22 cellular contexts compared by ENCODE assay signal in the genomic region with DNA sequence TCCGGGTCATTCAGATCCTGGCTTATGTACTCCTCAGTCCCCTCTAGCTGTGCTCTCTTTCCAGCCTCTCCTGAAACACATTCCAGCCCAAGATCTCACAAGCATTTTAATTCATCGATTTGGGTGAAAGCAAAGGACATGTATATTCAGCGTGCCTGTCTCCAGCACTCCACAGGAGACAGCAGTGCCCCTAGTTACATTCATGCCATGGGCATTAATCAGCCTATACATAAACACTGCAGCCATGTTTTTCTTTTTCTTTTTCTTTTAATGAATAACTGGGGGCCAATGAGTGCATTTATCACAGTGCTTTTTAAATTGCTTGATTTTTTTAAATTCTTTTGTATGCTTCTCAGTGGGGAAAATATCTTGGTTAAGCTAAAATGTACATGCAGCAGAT.
"Had no signal": no experiment of that assay in that cellular context is flagged by ENCODE, and none has a peak within 500 bp of the region (broad histone marks: within the 10 kb centered on the region; RNA-seq: fewer than 3 reads in every experiment).

No MANE protein-coding gene starts in this region.

- H3K27me3 ChIP-seq: ovary, sigmoid colon, upper lobe of right lung had no signal

- H3K27ac Mint-ChIP-seq: activated naive CD8-positive, alpha-beta T cell treated with anti-CD3 and anti-CD28 coated beads, Interleukin-2, amount 10 ng/mL, durations not matched to agents 7 days and 5 days; immature natural killer cell; mesothelial cell of epicardium; nephron progenitor cell; stimulated activated effector memory CD8-positive, alpha-beta T cell treated with anti-CD3 and anti-CD28 coated beads, Interleukin-12 subunit alpha, Interleukin-12 subunit beta, amount 100 ng/mL, for 72 hours had no signal

- H3K36me3 Mint-ChIP-seq: activated naive CD8-positive, alpha-beta T cell treated with anti-CD3 and anti-CD28 coated beads, Interleukin-2, amount 10 ng/mL, durations not matched to agents 7 days and 5 days; stimulated activated effector memory CD8-positive, alpha-beta T cell treated with anti-CD3 and anti-CD28 coated beads, Interleukin-12 subunit alpha, Interleukin-12 subunit beta, amount 100 ng/mL, for 72 hours had no signal

- H3K36me3 ChIP-seq: lower lobe of right lung, ovary, sigmoid colon, thoracic aorta, upper lobe of right lung had no signal

- H3K27me3 Mint-ChIP-seq: activated naive CD8-positive, alpha-beta T cell treated with anti-CD3 and anti-CD28 coated beads, Interleukin-2, amount 10 ng/mL, durations not matched to agents 7 days and 5 days had no signal

- H3K9me3 ChIP-seq: ovary, sigmoid colon, thoracic aorta, upper lobe of right lung had no signal

- DNase-seq: activated CD4-positive, CD25-positive, alpha-beta regulatory T cell; activated naive CD4-positive, alpha-beta T cell; activated naive CD8-positive, alpha-beta T cell treated with anti-CD3 and anti-CD28 coated beads, Interleukin-2, amount 10 ng/mL, durations not matched to agents 7 days and 5 days; activated T-cell treated with anti-CD3 and anti-CD28 coated beads for 4 hours; aorta; cortex of kidney; effector memory CD4-positive, alpha-beta T cell; foreskin melanocyte; head of caudate nucleus; immature natural killer cell; left colon; lower lobe of right lung; nephron progenitor cell; ovary; sigmoid colon; stimulated activated CD4-positive, alpha-beta T cell treated with anti-CD3 and anti-CD28 coated beads, Interleukin-12 subunit alpha, Interleukin-12 subunit beta, amount 100 ng/mL, for 4 hours; stimulated activated CD4-positive, alpha-beta T cell treated with anti-CD3 and anti-CD28 coated beads, Interleukin-2, amount 100 ng/mL, for 24 hours; SW 1271; upper lobe of right lung had no signal

- ATAC-seq: left colon; lower lobe of right lung; stimulated activated effector memory CD8-positive, alpha-beta T cell treated with anti-CD3 and anti-CD28 coated beads, Interleukin-12 subunit alpha, Interleukin-12 subunit beta, amount 100 ng/mL, for 72 hours; upper lobe of right lung had no signal

- H3K4me1 ChIP-seq: lower lobe of right lung, sigmoid colon, upper lobe of right lung had no signal

- H3K27ac ChIP-seq: lower lobe of right lung, ovary, sigmoid colon, thoracic aorta, upper lobe of right lung had no signal

- H3K9me3 Mint-ChIP-seq: stimulated activated effector memory CD8-positive, alpha-beta T cell treated with anti-CD3 and anti-CD28 coated beads, Interleukin-12 subunit alpha, Interleukin-12 subunit beta, amount 100 ng/mL, for 72 hours had no signal

- H3K4me3 ChIP-seq: lower lobe of right lung, ovary, sigmoid colon, thoracic aorta, upper lobe of right lung had no signal

- H3K4me3 Mint-ChIP-seq: activated naive CD8-positive, alpha-beta T cell treated with anti-CD3 and anti-CD28 coated beads, Interleukin-2, amount 10 ng/mL, durations not matched to agents 7 days and 5 days; immature natural killer cell; mesothelial cell of epicardium; nephron progenitor cell; stimulated activated effector memory CD8-positive, alpha-beta T cell treated with anti-CD3 and anti-CD28 coated beads, Interleukin-12 subunit alpha, Interleukin-12 subunit beta, amount 100 ng/mL, for 72 hours had no signal

- H3K4me1 Mint-ChIP-seq: activated naive CD8-positive, alpha-beta T cell treated with anti-CD3 and anti-CD28 coated beads, Interleukin-2, amount 10 ng/mL, durations not matched to agents 7 days and 5 days; immature natural killer cell; mesothelial cell of epicardium; nephron progenitor cell; stimulated activated effector memory CD8-positive, alpha-beta T cell treated with anti-CD3 and anti-CD28 coated beads, Interleukin-12 subunit alpha, Interleukin-12 subunit beta, amount 100 ng/mL, for 72 hours had no signal
